ENCODE assay signal across 10 cellular contexts in the genomic region with DNA sequence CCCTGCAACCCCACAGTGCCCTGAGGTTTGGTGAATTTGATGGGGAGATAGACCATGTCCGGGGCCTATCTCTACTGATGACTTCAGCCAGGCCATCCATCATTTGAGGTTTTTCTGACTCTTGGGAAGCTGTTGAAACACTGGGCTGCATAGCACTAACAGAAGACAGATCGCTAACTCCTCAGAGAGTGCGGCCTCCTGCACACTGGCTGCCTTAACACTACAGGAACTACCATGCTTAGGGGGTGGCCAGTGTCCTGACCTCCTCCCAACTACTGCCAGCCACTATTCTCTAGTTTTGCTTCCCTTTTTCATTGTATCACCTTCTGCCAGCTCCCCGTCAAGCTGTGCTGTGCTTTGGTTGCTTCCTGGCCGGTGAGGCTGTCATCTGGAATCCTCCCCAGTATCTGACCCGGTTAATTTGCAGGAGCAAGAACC. TPM values are rescaled to one million over a fixed set of nuclear protein-coding genes. Genes with fewer than 3 reads are reported as not detected.
DNase-seq lines count a peak whose midpoint lies in the region; ATAC-seq and TF ChIP-seq lines count a peak whose summit lies in the region.
"Had no signal": no experiment of that assay in that cellular context is flagged by ENCODE, and none has a peak within 500 bp of the region (broad histone marks: within the 10 kb centered on the region; RNA-seq: fewer than 3 reads in every experiment).

No MANE protein-coding gene starts in this region.

- H3K36me3 Mint-ChIP-seq in naive thymus-derived CD8-positive, alpha-beta T cell: peaks cover 0 to 70% (median 16%) of the 10 kb centered on the region in 3 donors

- no peak overlapping the region for H3K4me3 Mint-ChIP-seq in naive thymus-derived CD8-positive, alpha-beta T cell

- TF ChIP-seq CTCF in NB4 (IDR thresholded peaks at IDR 0.05; ENCODE audit: low read depth, low read length) (no peak), dorsolateral prefrontal cortex (IDR thresholded peaks at IDR 0.05 in 54 of 56, conservative IDR thresholded peaks at IDR 0.05 in 2 of 56; ENCODE audit: low read depth in 1 of 56, partially characterized antibody in 56 of 56) (no peak)

- peaks cover 0 to 14% (median 5%) of the 10 kb centered on the region in 4 donors for H3K4me1 Mint-ChIP-seq in naive thymus-derived CD8-positive, alpha-beta T cell

- no peak for ATAC-seq in naive thymus-derived CD8-positive, alpha-beta T cell
- ATAC-seq in HG02973 (IDR thresholded peaks at IDR 0.05; ENCODE audit: unreplicated experiment): no peak
- no peak for ATAC-seq in HG02884 (IDR thresholded peaks at IDR 0.05; ENCODE audit: unreplicated experiment)

- TF ChIP-seq POLR2A in NB4 (IDR thresholded peaks at IDR 0.05; ENCODE audit: extremely low read depth, insufficient read length): no peak

- no peaks in the 10 kb centered on the region for H3K27me3 ChIP-seq in dorsolateral prefrontal cortex

- DNase-seq in Ammon's horn (ENCODE audit: low spot score): peak; percentile 47
- DNase-seq in NB4 (ENCODE audit: low read depth): peak; percentile 54
- no peak for DNase-seq in dorsolateral prefrontal cortex
- no peak for DNase-seq in naive thymus-derived CD8-positive, alpha-beta T cell
- no peak for DNase-seq in NCI-H524 (lab: John Stamatoyannopoulos, UW)
- no peak for DNase-seq in iPS-NIHi11 (ENCODE audit: low spot score)
- DNase-seq: effector memory CD4-positive, alpha-beta T cell; T1000 had no signal

- H3K4me3 ChIP-seq in NB4 (ENCODE audit: low read depth, low read length): no peak overlapping the region
- peak overlapping the region in 1 of 59 donors; percentile 2 for H3K4me3 ChIP-seq in dorsolateral prefrontal cortex

- no peaks in the 10 kb centered on the region for H3K27me3 Mint-ChIP-seq in naive thymus-derived CD8-positive, alpha-beta T cell

- POLR2A ChIA-PET in naive thymus-derived CD8-positive, alpha-beta T cell (lab: Charles Lee): interaction anchor here (1.0 kb wide), 1 partner anchor 12 kb away, joined by 3 read pairs; no protein-coding TSS in a partner anchor

- intact Hi-C loops in dorsolateral prefrontal cortex (cut with DNase I): no loop called here

- no peaks in the 10 kb centered on the region for H3K9me3 Mint-ChIP-seq in naive thymus-derived CD8-positive, alpha-beta T cell

- H3K27ac Mint-ChIP-seq in naive thymus-derived CD8-positive, alpha-beta T cell: peak overlapping the region in 8 of 10 donors; percentile 14 to 83 (median 62)

- H3K27ac ChIP-seq in dorsolateral prefrontal cortex: peak overlapping the region in 57 of 59 donors; percentile 28 to 87 (median 72)

RNA-seq across cellular contexts. Expression of a gene that starts 57.1 kb away (rescaled TPM):
- total RNA-seq in dorsolateral prefrontal cortex: 10 to 100 TPM in 109 of 120 experiments, 1 to 10 TPM in 11; 7.7 to 42.4 (median 16.0) TPM
- 10 to 100 TPM; 16.4 to 17.1 TPM for total RNA-seq in naive thymus-derived CD8-positive, alpha-beta T cell
- 10 to 100 TPM in 2 of 3 donors, 1 to 10 TPM in 1; 9.4 to 20.1 (median 17.0) TPM for polyA plus RNA-seq in naive thymus-derived CD8-positive, alpha-beta T cell

Comparison
In these comparisons a context has a peak if more than half of its experiments do, and no peak if none do; other contexts are left out.
1. DNase-seq: peak in Ammon's horn (single experiment) and NB4 (single experiment); none in dorsolateral prefrontal cortex (0 of 10), naive thymus-derived CD8-positive, alpha-beta T cell (0 of 10), NCI-H524 (0 of 2) and iPS-NIHi11 (single experiment).